20 cellular contexts compared by ENCODE assay signal in the genomic region with DNA sequence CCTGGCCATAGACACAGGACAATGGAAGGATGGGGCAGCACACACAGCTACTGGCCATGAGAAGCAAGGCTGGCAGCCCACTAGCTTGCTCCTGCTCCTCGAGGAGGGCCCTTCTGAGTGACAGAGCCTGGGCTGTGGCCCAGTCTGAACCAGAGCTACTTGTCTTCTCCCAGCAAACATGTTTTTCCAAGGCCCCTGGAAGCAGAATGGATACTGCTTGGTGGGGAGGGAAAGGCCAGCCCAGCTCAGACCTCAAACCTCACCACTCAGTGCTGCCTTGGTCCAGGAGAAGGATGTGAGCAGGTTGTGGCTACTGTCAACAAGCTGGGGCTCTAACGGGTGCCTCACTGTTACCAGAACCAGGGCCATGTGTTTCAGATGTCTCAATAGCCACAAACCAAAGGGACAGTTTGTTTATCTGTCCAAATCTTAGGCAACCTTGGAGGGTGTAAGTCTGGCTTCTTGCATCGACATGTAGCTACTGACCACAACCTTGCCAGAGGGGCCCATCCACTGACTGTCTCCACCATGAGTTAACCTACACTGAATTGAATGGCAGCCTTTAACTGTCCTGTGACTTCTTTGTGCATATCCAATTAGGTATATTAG.
"Had no signal": no experiment of that assay in that cellular context is flagged by ENCODE, and none has a peak within 500 bp of the region (broad histone marks: within the 10 kb centered on the region; RNA-seq: fewer than 3 reads in every experiment).

No MANE protein-coding gene starts in this region.

- H3K27ac ChIP-seq: heart left ventricle, neutrophil, spleen, testis, tibial nerve, upper lobe of right lung, vagina had no signal

- H3K4me3 ChIP-seq: heart left ventricle, spleen, testis, tibial nerve, upper lobe of right lung, vagina had no signal

- H3K4me1 ChIP-seq: heart left ventricle, spleen, testis, tibial nerve, upper lobe of right lung, vagina had no signal

- H3K36me3 ChIP-seq: heart left ventricle, tibial nerve, upper lobe of right lung, vagina had no signal

- H3K9me3 ChIP-seq: heart left ventricle, neutrophil, spleen, testis, tibial nerve, upper lobe of right lung, vagina had no signal

- DNase-seq: dermis blood vessel endothelial cell; heart left ventricle; hippocampal formation; left colon; left ventricle myocardium superior; naive thymus-derived CD4-positive, alpha-beta T cell; nephron progenitor cell; posterior cingulate gyrus; spleen; stimulated activated CD4-positive, alpha-beta T cell treated with anti-CD3 and anti-CD28 coated beads, Interleukin-15, amount 100 ng/mL, for 24 hours; stimulated activated CD4-positive, alpha-beta T cell treated with anti-CD3 and anti-CD28 coated beads, Interleukin-1b, Interleukin-23, amount 100 ng/mL, for 48 hours; stimulated activated CD4-positive, alpha-beta T cell treated with anti-CD3 and anti-CD28 coated beads, Interleukin-4, amount 100 ng/mL, for 24 hours; stimulated activated naive B cell treated with anti-CD40 and anti-IgM and Interleukin-4, amounts not matched to agents 10 μg/mL and 1 μg/mL and 100 μg/mL, for 72 hours; stimulated activated naive CD8-positive, alpha-beta T cell treated with anti-CD3 and anti-CD28 coated beads, Interleukin-15, amount 100 ng/mL, for 72 hours; testis; upper lobe of right lung had no signal

- ATAC-seq: heart left ventricle; left colon; left ventricle myocardium superior; naive thymus-derived CD4-positive, alpha-beta T cell; sciatic nerve; stimulated activated naive B cell treated with anti-CD40 and anti-IgM and Interleukin-4, amounts not matched to agents 10 μg/mL and 1 μg/mL and 100 μg/mL, for 72 hours; stimulated activated naive CD8-positive, alpha-beta T cell treated with anti-CD3 and anti-CD28 coated beads, Interleukin-15, amount 100 ng/mL, for 72 hours; upper lobe of right lung had no signal

- H3K27me3 ChIP-seq: neutrophil, testis, tibial nerve, upper lobe of right lung, vagina had no signal
